Comparison of ENCODE assay signal across 19 cellular contexts in the genomic region with DNA sequence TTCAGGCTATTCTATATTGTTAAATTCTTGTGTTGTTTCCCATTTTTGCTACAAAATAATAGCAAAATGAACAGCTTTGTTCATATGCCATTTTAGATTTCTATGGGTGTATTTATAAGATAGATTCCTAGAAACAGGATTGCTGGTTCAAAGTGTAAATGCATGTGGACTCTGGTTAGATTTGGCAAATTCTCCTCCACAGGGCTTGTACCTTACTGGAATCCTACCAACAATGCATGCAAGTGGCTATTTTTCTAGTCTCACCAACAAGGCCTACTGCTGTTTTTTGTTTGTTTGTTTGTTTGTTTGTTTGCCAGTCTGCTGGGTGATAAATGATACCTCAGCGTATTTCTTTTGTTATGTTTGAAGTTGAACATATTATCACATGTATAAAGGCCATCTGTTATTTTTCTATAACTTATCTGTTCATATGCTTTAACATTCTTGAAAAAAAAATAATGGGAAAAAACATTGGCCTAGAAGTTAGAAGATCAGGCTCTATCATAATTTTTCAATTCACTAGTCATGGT.
DNase-seq lines count a peak whose midpoint lies in the region; ATAC-seq, FAIRE-seq and TF ChIP-seq lines count a peak whose summit lies in the region.
"Had no signal": no experiment of that assay in that cellular context is flagged by ENCODE, and none has a peak within 500 bp of the region (broad histone marks: within the 10 kb centered on the region; RNA-seq: fewer than 3 reads in every experiment).

No MANE protein-coding gene starts in this region.

- H3K4me1 ChIP-seq in A549: peaks cover 24% of the 10 kb centered on the region
- H3K4me1 ChIP-seq in Loucy (ENCODE audit: insufficient read depth, low read length, poor library complexity, severe bottlenecking): peaks cover 52% of the 10 kb centered on the region
- peaks cover 0 to 17% (median 0%) of the 10 kb centered on the region in 4 donors for H3K4me1 ChIP-seq in right lobe of liver
- no peaks in the 10 kb centered on the region for H3K4me1 ChIP-seq in mesendoderm (ENCODE audit: control insufficient read depth, low read depth, low read length)
- H3K4me1 ChIP-seq: HAP-1 had no signal

- DNase-seq in A549 (ENCODE audit: low read depth in 1 of 2, low spot score in 1 of 2) (no peak), left lobe of liver (ENCODE audit: low spot score) (no peak), right lobe of liver (no peak), mesendoderm (no peak)
- DNase-seq: 8988T; C1 segment of cervical spinal cord; Calu3; CD4-positive, alpha-beta memory T cell; COR-L47; DMS79 treated with DMSO at 0.1 percent for 48 hours; GF-D8; GOT3; HFFc6 had no signal

- intact Hi-C loops in right lobe of liver (cut with DNase I): no loop called here

- H4K8ac ChIP-seq in mesendoderm (ENCODE audit: low read depth, low read length): no peak overlapping the region

- H3K79me2 ChIP-seq in Loucy (ENCODE audit: insufficient read depth, low read length) (no peaks in the 10 kb centered on the region), mesendoderm (ENCODE audit: control insufficient read depth, insufficient read depth, low read length) (no peaks in the 10 kb centered on the region)

- H3K36me3 ChIP-seq in Loucy (ENCODE audit: insufficient read depth, low read length): no peaks in the 10 kb centered on the region
- no peaks in the 10 kb centered on the region for H3K36me3 ChIP-seq in right lobe of liver
- no peaks in the 10 kb centered on the region for H3K36me3 ChIP-seq in mesendoderm (ENCODE audit: control insufficient read depth, insufficient read depth, low read length)
- H3K36me3 ChIP-seq: HAP-1 had no signal

- no peak overlapping the region for H3K18ac ChIP-seq in mesendoderm (ENCODE audit: low read length)

- TF ChIP-seq CTCF in A549 (IDR thresholded peaks at IDR 0.05): no peak
- no peak for TF ChIP-seq CTCF in Loucy (conservative IDR thresholded peaks at IDR 0.05; ENCODE audit: low read length)
- TF ChIP-seq CTCF in right lobe of liver (IDR thresholded peaks at IDR 0.05): no peak

- no peak overlapping the region for H3K56ac ChIP-seq in mesendoderm (ENCODE audit: low read length)

- H3K27ac ChIP-seq in A549 (no peak overlapping the region), right lobe of liver (peak overlapping the region in 1 of 3 donors; percentile 33), mesendoderm (ENCODE audit: low read depth, low read length) (no peak overlapping the region)

- H3K4ac ChIP-seq in mesendoderm (ENCODE audit: low read depth, low read length): no peak overlapping the region

- peaks cover 5% of the 10 kb centered on the region for H3F3A ChIP-seq in Loucy (ENCODE audit: low read depth)

- no peaks in the 10 kb centered on the region for H4K20me1 ChIP-seq in Loucy (ENCODE audit: insufficient read depth, low read length, poor library complexity, severe bottlenecking)

- no peak for TF ChIP-seq RAD21 in A549 (conservative IDR thresholded peaks at IDR 0.05 in 1 of 2, IDR thresholded peaks at IDR 0.05 in 1 of 2)

- FAIRE-seq in A549 (lab: Jason Lieb, UNC): no peak
- FAIRE-seq: GM18507, H54 had no signal

- no peak for ATAC-seq in A549
- peak; percentile 62 for ATAC-seq in left lobe of liver
- ATAC-seq in right lobe of liver: peak in 3 of 4 donors; percentile 33 to 76 (median 54)
- ATAC-seq in HG02840 (IDR thresholded peaks at IDR 0.05; ENCODE audit: low FRiP score, unreplicated experiment): no peak
- no peak for ATAC-seq in GM18502 (IDR thresholded peaks at IDR 0.05; ENCODE audit: poor library complexity, unreplicated experiment)

- CTCF ChIA-PET in A549 (lab: Yijun Ruan, JAX): no interaction called here

- peak overlapping the region; percentile 32; the same call in 1 of the 2 replicates for H2AFZ ChIP-seq in Loucy (ENCODE audit: low read length)

- H3K9me3 ChIP-seq in A549 (no peaks in the 10 kb centered on the region), Loucy (ENCODE audit: insufficient read depth, low read depth, low read length) (peaks cover 4% of the 10 kb centered on the region; the same call in 1 of the 2 replicates), right lobe of liver (no peaks in the 10 kb centered on the region)
- H3K9me3 ChIP-seq: HAP-1 had no signal

- H3K23ac ChIP-seq in mesendoderm (ENCODE audit: low read length): no peak overlapping the region

- H3K27me3 ChIP-seq in Loucy (ENCODE audit: insufficient read depth, low read length, poor library complexity, severe bottlenecking) (no peaks in the 10 kb centered on the region), right lobe of liver (no peaks in the 10 kb centered on the region), mesendoderm (ENCODE audit: insufficient read depth, low read length, poor library complexity) (no peaks in the 10 kb centered on the region)

- no peak overlapping the region for H4K5ac ChIP-seq in mesendoderm (ENCODE audit: low read length)

- H3K4me3 ChIP-seq in A549 (no peak overlapping the region), Loucy (ENCODE audit: low read length, poor library complexity, severe bottlenecking) (no peak overlapping the region), right lobe of liver (no peak overlapping the region), mesendoderm (ENCODE audit: low read length) (no peak overlapping the region)
- H3K4me3 ChIP-seq: HAP-1 had no signal

- H3K9ac ChIP-seq in Loucy (ENCODE audit: low read depth, low read length, poor library complexity, severe bottlenecking): no peak overlapping the region
- no peak overlapping the region for H3K9ac ChIP-seq in mesendoderm (ENCODE audit: low read length)

- no peaks in the 10 kb centered on the region for H3K79me1 ChIP-seq in mesendoderm (ENCODE audit: low read length)

- no peaks in the 10 kb centered on the region for H3K9me2 ChIP-seq in Loucy (replicated peaks; ENCODE audit: low read depth, low read length)

- POLR2A ChIA-PET in A549 (lab: Yijun Ruan, JAX): no interaction called here

- H3K4me2 ChIP-seq in A549 (no peak overlapping the region), Loucy (ENCODE audit: low read depth, low read length, poor library complexity, severe bottlenecking) (no peak overlapping the region), mesendoderm (ENCODE audit: low read length) (no peak overlapping the region)

- 90% methylated on average over 1 of the region's 1 CpG for WGBS in A549 (ENCODE audit: missing lambda C conversion rate)
- WGBS in right lobe of liver (ENCODE audit: insufficient coverage, low coverage, low lambda C conversion rate, missing lambda C conversion rate): 100% methylated on average over 1 of the region's 1 CpG
- no CpG with 5 or more reads among the region's 1 CpG for WGBS in mesendoderm (ENCODE audit: extremely low coverage, insufficient coverage, low lambda C conversion rate)

- no peak overlapping the region for H2BK120ac ChIP-seq in mesendoderm (ENCODE audit: low read depth, low read length)

- TF ChIP-seq EP300 in A549 (IDR thresholded peaks at IDR 0.05): no peak

- no peak overlapping the region for H2BK15ac ChIP-seq in mesendoderm (replicated peaks; ENCODE audit: low read depth)

- TF ChIP-seq POLR2A in A549 (IDR thresholded peaks at IDR 0.05; ENCODE audit: low read length) (no peak), right lobe of liver (IDR thresholded peaks at IDR 0.05) (no peak)

- no peak overlapping the region for H2AK5ac ChIP-seq in mesendoderm (ENCODE audit: low read length)

- no peak overlapping the region for H2BK5ac ChIP-seq in mesendoderm (ENCODE audit: low read length)

TF ChIP-seq in A549, 52 proteins besides CTCF, POLR2A, EP300 and RAD21:
- TF ChIP-seq TP53 (CRISPR knock-in tag; IDR thresholded peaks at IDR 0.05): no peak
- peak; percentile 71 for TF ChIP-seq MAFK (IDR thresholded peaks at IDR 0.05; ENCODE audit: partially characterized antibody)

Comparison
In these comparisons a context has a peak if more than half of its experiments do, and no peak if none do; other contexts are left out.
1. ATAC-seq: peak in left lobe of liver (single experiment) and right lobe of liver (3 of 4); none in A549 (0 of 2), HG02840 (single experiment) and GM18502 (single experiment).